2 cellular contexts compared by ENCODE assay signal in the genomic region with DNA sequence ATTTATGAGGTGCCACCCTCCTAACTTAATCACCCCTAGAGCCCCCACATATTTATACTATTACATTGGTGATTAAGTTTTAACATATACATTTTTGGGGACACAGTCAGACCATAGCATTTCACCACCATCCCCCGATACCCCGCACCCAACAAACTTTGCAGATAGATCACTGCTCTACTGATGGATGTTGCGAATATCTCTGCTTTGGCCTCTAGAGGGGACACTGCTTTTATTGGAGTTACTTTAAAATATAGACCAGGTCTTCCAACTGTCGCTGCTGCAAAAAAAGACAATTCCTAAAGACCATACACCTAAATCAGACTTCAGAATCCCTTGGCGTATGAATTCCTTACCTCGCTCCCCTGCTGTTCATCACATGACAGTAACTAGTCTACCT.
TF ChIP-seq lines count a peak whose summit lies in the region.

No MANE protein-coding gene starts in this region.

TF ChIP-seq in H1, 55 proteins besides CTCF, POLR2A, EP300 and RAD21:
- TF ChIP-seq GABPA (IDR thresholded peaks at IDR 0.05; ENCODE audit: borderline replicate concordance, insufficient read depth, low read length) (no peak), NANOG (IDR thresholded peaks at IDR 0.05; ENCODE audit: insufficient read depth, low read depth, low read length, poor library complexity, severe bottlenecking) (no peak), EGR1 (IDR thresholded peaks at IDR 0.05; ENCODE audit: borderline replicate concordance, low read depth, low read length) (no peak), POU5F1 (IDR thresholded peaks at IDR 0.05; ENCODE audit: low read depth, low read length) (no peak), ZNF274 (IDR thresholded peaks at IDR 0.05; ENCODE audit: borderline replicate concordance, extremely low read depth, low read length) (no peak), BCL11A (IDR thresholded peaks at IDR 0.05; ENCODE audit: low read depth in 2 of 2, low read length in 2 of 2) (no peak)
- TF ChIP-seq, protein P1, sequence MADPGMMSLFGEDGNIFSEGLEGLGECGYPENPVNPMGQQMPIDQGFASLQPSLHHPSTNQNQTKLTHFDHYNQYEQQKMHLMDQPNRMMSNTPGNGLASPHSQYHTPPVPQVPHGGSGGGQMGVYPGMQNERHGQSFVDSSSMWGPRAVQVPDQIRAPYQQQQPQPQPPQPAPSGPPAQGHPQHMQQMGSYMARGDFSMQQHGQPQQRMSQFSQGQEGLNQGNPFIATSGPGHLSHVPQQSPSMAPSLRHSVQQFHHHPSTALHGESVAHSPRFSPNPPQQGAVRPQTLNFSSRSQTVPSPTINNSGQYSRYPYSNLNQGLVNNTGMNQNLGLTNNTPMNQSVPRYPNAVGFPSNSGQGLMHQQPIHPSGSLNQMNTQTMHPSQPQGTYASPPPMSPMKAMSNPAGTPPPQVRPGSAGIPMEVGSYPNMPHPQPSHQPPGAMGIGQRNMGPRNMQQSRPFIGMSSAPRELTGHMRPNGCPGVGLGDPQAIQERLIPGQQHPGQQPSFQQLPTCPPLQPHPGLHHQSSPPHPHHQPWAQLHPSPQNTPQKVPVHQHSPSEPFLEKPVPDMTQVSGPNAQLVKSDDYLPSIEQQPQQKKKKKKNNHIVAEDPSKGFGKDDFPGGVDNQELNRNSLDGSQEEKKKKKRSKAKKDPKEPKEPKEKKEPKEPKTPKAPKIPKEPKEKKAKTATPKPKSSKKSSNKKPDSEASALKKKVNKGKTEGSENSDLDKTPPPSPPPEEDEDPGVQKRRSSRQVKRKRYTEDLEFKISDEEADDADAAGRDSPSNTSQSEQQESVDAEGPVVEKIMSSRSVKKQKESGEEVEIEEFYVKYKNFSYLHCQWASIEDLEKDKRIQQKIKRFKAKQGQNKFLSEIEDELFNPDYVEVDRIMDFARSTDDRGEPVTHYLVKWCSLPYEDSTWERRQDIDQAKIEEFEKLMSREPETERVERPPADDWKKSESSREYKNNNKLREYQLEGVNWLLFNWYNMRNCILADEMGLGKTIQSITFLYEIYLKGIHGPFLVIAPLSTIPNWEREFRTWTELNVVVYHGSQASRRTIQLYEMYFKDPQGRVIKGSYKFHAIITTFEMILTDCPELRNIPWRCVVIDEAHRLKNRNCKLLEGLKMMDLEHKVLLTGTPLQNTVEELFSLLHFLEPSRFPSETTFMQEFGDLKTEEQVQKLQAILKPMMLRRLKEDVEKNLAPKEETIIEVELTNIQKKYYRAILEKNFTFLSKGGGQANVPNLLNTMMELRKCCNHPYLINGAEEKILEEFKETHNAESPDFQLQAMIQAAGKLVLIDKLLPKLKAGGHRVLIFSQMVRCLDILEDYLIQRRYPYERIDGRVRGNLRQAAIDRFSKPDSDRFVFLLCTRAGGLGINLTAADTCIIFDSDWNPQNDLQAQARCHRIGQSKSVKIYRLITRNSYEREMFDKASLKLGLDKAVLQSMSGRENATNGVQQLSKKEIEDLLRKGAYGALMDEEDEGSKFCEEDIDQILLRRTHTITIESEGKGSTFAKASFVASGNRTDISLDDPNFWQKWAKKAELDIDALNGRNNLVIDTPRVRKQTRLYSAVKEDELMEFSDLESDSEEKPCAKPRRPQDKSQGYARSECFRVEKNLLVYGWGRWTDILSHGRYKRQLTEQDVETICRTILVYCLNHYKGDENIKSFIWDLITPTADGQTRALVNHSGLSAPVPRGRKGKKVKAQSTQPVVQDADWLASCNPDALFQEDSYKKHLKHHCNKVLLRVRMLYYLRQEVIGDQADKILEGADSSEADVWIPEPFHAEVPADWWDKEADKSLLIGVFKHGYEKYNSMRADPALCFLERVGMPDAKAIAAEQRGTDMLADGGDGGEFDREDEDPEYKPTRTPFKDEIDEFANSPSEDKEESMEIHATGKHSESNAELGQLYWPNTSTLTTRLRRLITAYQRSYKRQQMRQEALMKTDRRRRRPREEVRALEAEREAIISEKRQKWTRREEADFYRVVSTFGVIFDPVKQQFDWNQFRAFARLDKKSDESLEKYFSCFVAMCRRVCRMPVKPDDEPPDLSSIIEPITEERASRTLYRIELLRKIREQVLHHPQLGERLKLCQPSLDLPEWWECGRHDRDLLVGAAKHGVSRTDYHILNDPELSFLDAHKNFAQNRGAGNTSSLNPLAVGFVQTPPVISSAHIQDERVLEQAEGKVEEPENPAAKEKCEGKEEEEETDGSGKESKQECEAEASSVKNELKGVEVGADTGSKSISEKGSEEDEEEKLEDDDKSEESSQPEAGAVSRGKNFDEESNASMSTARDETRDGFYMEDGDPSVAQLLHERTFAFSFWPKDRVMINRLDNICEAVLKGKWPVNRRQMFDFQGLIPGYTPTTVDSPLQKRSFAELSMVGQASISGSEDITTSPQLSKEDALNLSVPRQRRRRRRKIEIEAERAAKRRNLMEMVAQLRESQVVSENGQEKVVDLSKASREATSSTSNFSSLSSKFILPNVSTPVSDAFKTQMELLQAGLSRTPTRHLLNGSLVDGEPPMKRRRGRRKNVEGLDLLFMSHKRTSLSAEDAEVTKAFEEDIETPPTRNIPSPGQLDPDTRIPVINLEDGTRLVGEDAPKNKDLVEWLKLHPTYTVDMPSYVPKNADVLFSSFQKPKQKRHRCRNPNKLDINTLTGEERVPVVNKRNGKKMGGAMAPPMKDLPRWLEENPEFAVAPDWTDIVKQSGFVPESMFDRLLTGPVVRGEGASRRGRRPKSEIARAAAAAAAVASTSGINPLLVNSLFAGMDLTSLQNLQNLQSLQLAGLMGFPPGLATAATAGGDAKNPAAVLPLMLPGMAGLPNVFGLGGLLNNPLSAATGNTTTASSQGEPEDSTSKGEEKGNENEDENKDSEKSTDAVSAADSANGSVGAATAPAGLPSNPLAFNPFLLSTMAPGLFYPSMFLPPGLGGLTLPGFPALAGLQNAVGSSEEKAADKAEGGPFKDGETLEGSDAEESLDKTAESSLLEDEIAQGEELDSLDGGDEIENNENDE (IDR thresholded peaks at IDR 0.05; ENCODE audit: insufficient replicate concordance, low read length), result no peak

TF ChIP-seq in GM12891, 5 proteins besides CTCF, POLR2A, EP300 and RAD21:
- TF ChIP-seq POLR2AphosphoS5 (IDR thresholded peaks at IDR 0.05; ENCODE audit: low read depth, low read length) (no peak), TAF1 (IDR thresholded peaks at IDR 0.05; ENCODE audit: low read depth, low read length) (no peak), PAX5 (IDR thresholded peaks at IDR 0.05; ENCODE audit: insufficient read depth, low read length, severe bottlenecking) (no peak), SPI1 (IDR thresholded peaks at IDR 0.05; ENCODE audit: low read depth, low read length) (no peak), POU2F2 (IDR thresholded peaks at IDR 0.05; ENCODE audit: low read depth, low read length) (no peak)
